ENCODE assay signal across 8 cellular contexts in the genomic region with DNA sequence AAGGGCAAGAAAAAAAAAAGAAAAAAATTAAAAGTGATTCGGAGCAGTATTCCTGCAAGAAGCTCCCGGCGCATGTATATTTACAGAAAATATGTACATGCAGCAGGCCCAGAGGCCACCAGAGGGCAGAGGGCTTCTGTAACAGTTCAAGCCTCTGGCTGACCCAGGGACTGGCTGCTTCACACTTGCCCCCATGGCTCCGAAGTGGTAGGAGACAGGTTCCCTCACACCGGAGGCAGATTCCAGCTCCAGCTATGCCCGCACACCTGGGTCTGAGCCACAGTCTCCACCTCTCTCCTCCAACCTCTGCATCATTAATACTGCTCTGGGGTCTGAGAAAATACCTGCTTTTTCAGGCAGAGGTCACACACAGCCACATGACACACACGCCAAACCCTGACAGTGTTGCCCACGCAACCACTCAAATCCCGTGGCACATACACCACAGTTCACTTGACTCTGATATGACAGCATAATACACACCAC. TPM values are rescaled to one million over a fixed set of nuclear protein-coding genes. Genes with fewer than 3 reads are reported as not detected.
DNase-seq lines count a peak whose midpoint lies in the region; ATAC-seq and TF ChIP-seq lines count a peak whose summit lies in the region.

No MANE protein-coding gene starts in this region.

- H4K20me1 ChIP-seq in mammary epithelial cell (ENCODE audit: insufficient read depth, low read length): no peaks in the 10 kb centered on the region

- TF ChIP-seq CTCF in mammary epithelial cell (conservative IDR thresholded peaks at IDR 0.05 in 1 of 2, IDR thresholded peaks at IDR 0.05 in 1 of 2; ENCODE audit: extremely low read depth in 1 of 2, insufficient read depth in 1 of 2, low read depth in 1 of 2, low read length in 2 of 2) (peak; percentile 64 to 71), right lobe of liver (IDR thresholded peaks at IDR 0.05) (peak; percentile 47 to 55 (median 47)), thyroid gland (IDR thresholded peaks at IDR 0.05) (peak in 3 of 6 experiments; percentile 19 to 33 (median 24))

- TSS peak; percentile 10 for BruUV-seq in mammary epithelial cell (replicated peaks; lab: Mats Ljungman, UMichigan)

- H3K9me3 ChIP-seq in mammary epithelial cell (replicated peaks; ENCODE audit: insufficient read depth, low read length) (no peaks in the 10 kb centered on the region), right lobe of liver (no peaks in the 10 kb centered on the region), thyroid gland (no peaks in the 10 kb centered on the region)

- DNase-seq in D341Med (ENCODE audit: low spot score) (peak; percentile 77), HuH-7.5 (ENCODE audit: low spot score) (peak; percentile 71), T-helper 9 cell (peak; percentile 31), mammary epithelial cell (no peak), right lobe of liver (peak in 1 of 3 donors; percentile 65), thyroid gland (peak; percentile 27 to 39)

- H2AFZ ChIP-seq in mammary epithelial cell (ENCODE audit: low read depth, low read length): no peak overlapping the region

- H3K27me3 ChIP-seq in mammary epithelial cell (ENCODE audit: insufficient read depth, low read length) (no peaks in the 10 kb centered on the region), right lobe of liver (no peaks in the 10 kb centered on the region), thyroid gland (no peaks in the 10 kb centered on the region)

- H3K4me1 ChIP-seq in mammary epithelial cell (ENCODE audit: insufficient read depth, low read length) (peaks cover 45% of the 10 kb centered on the region), right lobe of liver (no peaks in the 10 kb centered on the region), thyroid gland (no peaks in the 10 kb centered on the region)

- H3K27ac ChIP-seq in mammary epithelial cell (ENCODE audit: insufficient read depth, low read depth, low read length) (no peak overlapping the region), right lobe of liver (no peak overlapping the region), thyroid gland (no peak overlapping the region)

- WGBS in mammary epithelial cell (ENCODE audit: low coverage, missing lambda C conversion rate): 50% methylated on average over 8 of the region's 9 CpGs
- WGBS in right lobe of liver (ENCODE audit: insufficient coverage, low coverage, low lambda C conversion rate, missing lambda C conversion rate): 18% methylated on average over 3 of the region's 9 CpGs
- 70 to 75% methylated on average over 9 of the region's 9 CpGs for WGBS in thyroid gland, 2 donors

- CTCF ChIA-PET in mammary epithelial cell (lab: Charles Lee; ENCODE audit: low non-redundant PET): interaction anchor here (0.6 to 0.7 kb wide), 2 partner anchors 26 to 66 kb away, joined by 9 to 13 read pairs; partner anchors contain the start of gene KLHDC9

- H3K4me3 ChIP-seq in mammary epithelial cell (replicated peaks in 1 of 3; ENCODE audit: insufficient read depth in 1 of 3, low read depth in 2 of 3, low read length in 3 of 3) (no peak overlapping the region), right lobe of liver (no peak overlapping the region), thyroid gland (replicated peaks in 1 of 3) (no peak overlapping the region)

- H3K36me3 ChIP-seq in mammary epithelial cell (ENCODE audit: insufficient read depth, low read length) (no peaks in the 10 kb centered on the region), right lobe of liver (no peaks in the 10 kb centered on the region), thyroid gland (no peaks in the 10 kb centered on the region)

- TF ChIP-seq POLR2A in right lobe of liver (IDR thresholded peaks at IDR 0.05): no peak
- no peak for TF ChIP-seq POLR2A in thyroid gland (IDR thresholded peaks at IDR 0.05)

- in situ Hi-C loops in mammary epithelial cell (cut with MboI; ENCODE audit: low sequenced_read_pairs in 2 of 2): no loop called here

- intact Hi-C loops in mammary epithelial cell (cut with micrococcal nuclease) (loop anchor here (1.0 to 2.0 kb wide), 2 partner anchors 25 to 67 kb away; no protein-coding TSS in a partner anchor), right lobe of liver (cut with DNase I) (loop anchor here in 1 of 2 donors (10.0 kb wide), 1 partner anchor 237 kb away; no protein-coding TSS in a partner anchor), thyroid gland (cut with DNase I) (no loop called here)

- H3K79me2 ChIP-seq in mammary epithelial cell (ENCODE audit: insufficient read depth, low read length): no peaks in the 10 kb centered on the region

- dilution Hi-C loops in mammary epithelial cell (cut with HindIII; ENCODE audit: low sequenced_read_pairs): no loop called here

- peak; percentile 32 to 65 (median 46) for ATAC-seq in right lobe of liver
- ATAC-seq in GM19397 (IDR thresholded peaks at IDR 0.05; ENCODE audit: unreplicated experiment): no peak
- no peak for ATAC-seq in HG03457 (IDR thresholded peaks at IDR 0.05; ENCODE audit: unreplicated experiment)

- no peak overlapping the region for H3K9ac ChIP-seq in mammary epithelial cell (ENCODE audit: insufficient read depth, low read length)

- no peak overlapping the region for H3K4me2 ChIP-seq in mammary epithelial cell (ENCODE audit: insufficient read depth, low read depth, low read length)

RNA-seq across cellular contexts. Expression of gene ARHGAP30, which starts 2.2 kb away (rescaled TPM):
- under 1 TPM; 0.17 to 0.26 TPM for total RNA-seq in mammary epithelial cell
- polyA plus RNA-seq in mammary epithelial cell: 0.03 TPM
- polyA minus RNA-seq in mammary epithelial cell: not detected
- 1 to 10 TPM; 2.8 to 7.4 (median 3.6) TPM for total RNA-seq in right lobe of liver
- 1 to 10 TPM; 1.4 to 3.5 (median 2.9) TPM for total RNA-seq in thyroid gland

RNA-seq across cellular contexts. Expression of gene NECTIN4, which starts 17.4 kb away (rescaled TPM):
- total RNA-seq in mammary epithelial cell (10 to 100 TPM in 1 of 2 donors, 1 to 10 TPM in 1; 5.6 to 13.2 TPM), right lobe of liver (not detected), thyroid gland (under 1 TPM in 1 of 4 donors, not detected in 3; 0.27 TPM)
- polyA plus RNA-seq in mammary epithelial cell: 5.5 TPM
- 53.4 TPM for polyA minus RNA-seq in mammary epithelial cell

RNA-seq across cellular contexts. Expression of gene USF1, which starts 26.2 kb away (rescaled TPM):
- 10 to 100 TPM; 31.8 to 40.7 TPM for total RNA-seq in mammary epithelial cell
- polyA plus RNA-seq in mammary epithelial cell: 19.8 TPM
- 81.0 TPM for polyA minus RNA-seq in mammary epithelial cell
- total RNA-seq in right lobe of liver: 10 to 100 TPM; 25.5 to 34.3 (median 28.1) TPM
- 10 to 100 TPM; 56.0 to 71.0 (median 70.3) TPM for total RNA-seq in thyroid gland

RNA-seq across cellular contexts. Expression of gene KLHDC9, which starts 26.2 kb away (rescaled TPM):
- total RNA-seq in mammary epithelial cell (1 to 10 TPM; 3.0 to 3.8 TPM), right lobe of liver (1 to 10 TPM; 1.4 to 6.8 (median 2.9) TPM), thyroid gland (10 to 100 TPM in 3 of 4 donors, 1 to 10 TPM in 1; 6.9 to 31.8 (median 19.2) TPM)
- polyA plus RNA-seq in mammary epithelial cell: 1.7 TPM
- polyA minus RNA-seq in mammary epithelial cell: not detected

RNA-seq across cellular contexts. Expression of gene TSTD1, which starts 33.2 kb away (rescaled TPM):
- 10 to 100 TPM; 37.6 to 73.7 TPM for total RNA-seq in mammary epithelial cell
- polyA plus RNA-seq in mammary epithelial cell: 99.9 TPM
- polyA minus RNA-seq in mammary epithelial cell: 50.9 TPM
- 10 to 100 TPM; 16.3 to 60.8 (median 28.3) TPM for total RNA-seq in right lobe of liver
- 100 to 1,000 TPM; 256 to 466 (median 320) TPM for total RNA-seq in thyroid gland

Comparison
In these comparisons a context has a peak if more than half of its experiments do, and no peak if none do; other contexts are left out.
1. ATAC-seq: peak in right lobe of liver (4 of 4); none in GM19397 (single experiment) and HG03457 (single experiment).
2. RNA of gene NECTIN4, which starts 17.4 kb away (total RNA-seq): 5.6 to 13.2 TPM in mammary epithelial cell; 0.27 TPM in thyroid gland and not detected in right lobe of liver; every median in the first group is over 4 times any median in the second.